In the genomic region with DNA sequence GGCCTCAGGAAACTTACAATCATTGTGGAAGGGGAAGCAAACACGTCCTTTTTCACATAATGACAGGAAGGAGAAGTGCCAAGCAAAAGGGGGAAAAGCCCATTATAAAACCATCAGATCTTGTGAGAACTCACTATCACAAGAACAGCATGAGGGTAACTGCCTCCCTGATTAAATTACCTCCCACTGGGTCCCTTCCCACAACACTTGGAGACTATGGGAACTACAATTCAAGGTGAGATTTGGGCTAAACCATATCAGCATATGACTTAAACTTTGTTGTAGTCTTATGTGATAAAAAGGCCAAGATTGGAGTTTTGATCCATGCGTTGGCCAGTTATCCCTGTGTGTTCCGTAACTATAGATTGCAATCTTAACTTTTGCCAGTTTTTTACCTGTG, we compare ENCODE assay signal across 5 cellular contexts.
"Had no signal": no experiment of that assay in that cellular context is flagged by ENCODE, and none has a peak within 500 bp of the region (broad histone marks: within the 10 kb centered on the region; RNA-seq: fewer than 3 reads in every experiment).

No MANE protein-coding gene starts in this region.

- H3K4me2 ChIP-seq: GM23338 had no signal

- H3K4me3 ChIP-seq: GM23338, K562 had no signal

- DNase-seq: H9, HCEC 1CT, IMR-90 had no signal

- H3K27ac Mint-ChIP-seq: GM23338, H9 had no signal

- H3K4me3 Mint-ChIP-seq: GM23338, H9 had no signal

- H3K9me3 Mint-ChIP-seq: GM23338, H9 had no signal

- ATAC-seq: GM23338, K562 had no signal

- H2AFZ ChIP-seq: GM23338 had no signal
